24 cellular contexts compared by ENCODE assay signal in the genomic region with DNA sequence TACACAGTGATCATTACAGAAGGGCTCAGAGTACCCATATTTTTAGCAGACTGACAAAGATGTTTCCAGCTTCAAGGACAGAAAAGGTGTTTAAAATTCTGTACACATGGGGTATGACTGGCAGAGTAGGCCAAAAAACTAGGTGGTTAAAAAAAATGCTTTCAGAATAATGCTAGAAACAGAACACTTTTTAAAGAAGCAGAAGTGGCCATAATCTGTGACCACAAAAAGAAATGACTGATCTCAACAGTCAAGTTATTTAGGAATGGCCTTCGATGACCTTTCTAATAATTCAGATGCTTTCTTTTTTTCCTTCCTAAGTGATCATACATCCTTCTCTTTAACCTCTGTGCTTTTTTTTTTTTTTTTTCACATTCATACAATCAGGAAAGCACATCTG. TPM values are rescaled to one million over a fixed set of nuclear protein-coding genes. Genes with fewer than 3 reads are reported as not detected.
DNase-seq lines count a peak whose midpoint lies in the region; ATAC-seq and TF ChIP-seq lines count a peak whose summit lies in the region.
"Had no signal": no experiment of that assay in that cellular context is flagged by ENCODE, and none has a peak within 500 bp of the region (broad histone marks: within the 10 kb centered on the region; RNA-seq: fewer than 3 reads in every experiment).

No MANE protein-coding gene starts in this region.

- no peak for TF ChIP-seq POLR2A in gastrocnemius medialis (IDR thresholded peaks at IDR 0.05)

- H3K27ac ChIP-seq in gastrocnemius medialis (peak overlapping the region; percentile 62 to 92 (median 80)), WERI-Rb-1 (no peak overlapping the region)
- H3K27ac ChIP-seq: ovary, SJSA1 had no signal

- ATAC-seq in GM19035 (IDR thresholded peaks at IDR 0.05; ENCODE audit: unreplicated experiment) (peak; percentile 48), HG02938 (IDR thresholded peaks at IDR 0.05; ENCODE audit: unreplicated experiment) (peak; percentile 64), gastrocnemius medialis (no peak), GM18873 (IDR thresholded peaks at IDR 0.05; ENCODE audit: low FRiP score, unreplicated experiment) (no peak)
- ATAC-seq: activated CD8-positive, alpha-beta T cell treated with anti-CD3 and anti-CD28 coated beads, Interleukin-2, amount 10 ng/mL, durations not matched to agents 7 days and 5 days; naive thymus-derived CD4-positive, alpha-beta T cell; Panc1; right cardiac atrium; upper lobe of right lung had no signal

- peak; percentile 29 for DNase-seq in NOMO-1 treated with dmso at 0.1 percent for 144 hours (lab: John Stamatoyannopoulos, UW; ENCODE audit: unreplicated experiment)
- no peak for DNase-seq in gastrocnemius medialis
- no peak for DNase-seq in WERI-Rb-1
- DNase-seq in effector CD8-positive, alpha-beta T cell (lab: John Stamatoyannopoulos, UW), result no peak
- DNase-seq: activated CD4-positive, CD25-positive, alpha-beta regulatory T cell; activated CD8-positive, alpha-beta T cell treated with anti-CD3 and anti-CD28 coated beads, Interleukin-2, amount 10 ng/mL, durations not matched to agents 7 days and 5 days; activated naive CD4-positive, alpha-beta T cell; activated T-cell treated with anti-CD3 and anti-CD28 coated beads, Interleukin-2, amount 50 U/mL, for 1 hour; DMS53; GOT3; mesendoderm; naive thymus-derived CD4-positive, alpha-beta T cell; NCI-H1436; NCI-H748 treated with DMSO at 0.1 percent for 48 hours; right cardiac atrium; stimulated activated CD4-positive, alpha-beta T cell treated with anti-CD3 and anti-CD28 coated beads, Interleukin-15, amount 100 ng/mL, for 24 hours; upper lobe of right lung had no signal

- H3K4me3 ChIP-seq in gastrocnemius medialis, result no peak overlapping the region
- H3K4me3 ChIP-seq in WERI-Rb-1 (ENCODE audit: low read depth, low read length), result no peak overlapping the region
- H3K4me3 ChIP-seq: ovary, SJSA1, upper lobe of right lung had no signal

- no peaks in the 10 kb centered on the region for H3K36me3 ChIP-seq in gastrocnemius medialis
- H3K36me3 ChIP-seq in WERI-Rb-1, result no peaks in the 10 kb centered on the region
- H3K36me3 ChIP-seq: ovary, SJSA1, upper lobe of right lung had no signal

- TF ChIP-seq CTCF in gastrocnemius medialis (IDR thresholded peaks at IDR 0.05 in 4 of 5, conservative IDR thresholded peaks at IDR 0.05 in 1 of 5) (no peak), WERI-Rb-1 (IDR thresholded peaks at IDR 0.05; ENCODE audit: low read depth, low read length) (no peak)

- H3K9me3 ChIP-seq in gastrocnemius medialis (no peaks in the 10 kb centered on the region), WERI-Rb-1 (ENCODE audit: severe bottlenecking) (no peaks in the 10 kb centered on the region)
- H3K9me3 ChIP-seq: ovary, SJSA1, upper lobe of right lung had no signal

- H3K4me1 ChIP-seq in gastrocnemius medialis, result peaks cover 28 to 43% of the 10 kb centered on the region in 2 donors
- H3K4me1 ChIP-seq: SJSA1, upper lobe of right lung had no signal

- H3K27me3 ChIP-seq in gastrocnemius medialis (no peaks in the 10 kb centered on the region), WERI-Rb-1 (ENCODE audit: insufficient read depth, low read depth, severe bottlenecking) (no peaks in the 10 kb centered on the region)
- H3K27me3 ChIP-seq: ovary, upper lobe of right lung had no signal

- intact Hi-C loops in gastrocnemius medialis (cut with DNase I; ENCODE audit: low total_unique reads), result loop anchor here (5.0 kb wide), 1 partner anchor 372 kb away; no protein-coding TSS in a partner anchor

- in situ Hi-C loops in gastrocnemius medialis (cut with MboI; ENCODE audit: low sequenced_read_pairs in 4 of 4), result loop anchor here in 1 of 4 donors (25.0 kb wide), 1 partner anchor 93 kb away; no protein-coding TSS in a partner anchor

RNA-seq across cellular contexts. Expression of a gene that starts 4.1 kb away (rescaled TPM):
- 10 to 100 TPM in 3 of 4 donors, 1 to 10 TPM in 1; 9.9 to 24.9 (median 15.3) TPM for total RNA-seq in gastrocnemius medialis
- total RNA-seq: activated CD8-positive, alpha-beta T cell treated with anti-CD3 and anti-CD28 coated beads, Interleukin-2, amount 10 ng/mL, durations not matched to agents 7 days and 5 days; naive thymus-derived CD4-positive, alpha-beta T cell; SJSA1; T-helper 2 cell treated with Interferon-gamma antibody and Interleukin-4, amounts not matched to agents 100 ng/mL and 5 ng/mL, for 36 hours had no signal

Comparison
In these comparisons a context has a peak if more than half of its experiments do, and no peak if none do; other contexts are left out.
1. ATAC-seq: peak in GM19035 (single experiment) and HG02938 (single experiment); none in gastrocnemius medialis (0 of 2) and GM18873 (single experiment).